ENCODE assay signal across 13 cellular contexts in genomic region chr1:204733869-204734596, GRCh38. TPM values are rescaled to one million over a fixed set of nuclear protein-coding genes. Genes with fewer than 3 reads are reported as not detected.
DNase-seq lines count a peak whose midpoint lies in the region; ATAC-seq and TF ChIP-seq lines count a peak whose summit lies in the region.
"Had no signal": no experiment of that assay in that cellular context is flagged by ENCODE, and none has a peak within 500 bp of the region (broad histone marks: within the 10 kb centered on the region; RNA-seq: fewer than 3 reads in every experiment).

No MANE protein-coding gene starts in this region.

- no peak for TF ChIP-seq EP300 in neural cell (conservative IDR thresholded peaks at IDR 0.05; ENCODE audit: poor library complexity, severe bottlenecking)

- no peak for TF ChIP-seq RAD21 in neural cell (conservative IDR thresholded peaks at IDR 0.05)

- H3K27me3 ChIP-seq in colonic mucosa (no peaks in the 10 kb centered on the region), neural cell (ENCODE audit: insufficient read depth, low read depth, low read length) (no peaks in the 10 kb centered on the region)
- H3K27me3 ChIP-seq: BLaER1 treated with 17β-estradiol and CSF1 and Interleukin-3, amounts not matched to agents 10 nM and 100 nM had no signal

- H4K20me1 ChIP-seq in neural cell (ENCODE audit: insufficient read depth): no peaks in the 10 kb centered on the region
- H4K20me1 ChIP-seq: BLaER1 treated with 17β-estradiol and CSF1 and Interleukin-3, amounts not matched to agents 10 nM and 100 nM had no signal

- ATAC-seq in Right ventricle myocardium superior (ENCODE audit: poor library complexity) (peak; percentile 83), HG03439 (IDR thresholded peaks at IDR 0.05; ENCODE audit: unreplicated experiment) (no peak)
- ATAC-seq: CD8-positive, alpha-beta T cell had no signal

- H3F3A ChIP-seq in neural cell (ENCODE audit: insufficient read depth, low read length, poor library complexity, severe bottlenecking): no peaks in the 10 kb centered on the region

- no peak overlapping the region for H3K4me2 ChIP-seq in neural cell (ENCODE audit: low read length)
- H3K4me2 ChIP-seq: BLaER1 treated with 17β-estradiol and CSF1 and Interleukin-3, amounts not matched to agents 10 nM and 100 nM; SK-N-SH had no signal

- H3K4me3 ChIP-seq in colonic mucosa (no peak overlapping the region), neural cell (ENCODE audit: low read length) (no peak overlapping the region)
- H3K4me3 ChIP-seq: BLaER1 treated with 17β-estradiol and CSF1 and Interleukin-3, amounts not matched to agents 10 nM and 100 nM had no signal

- no peaks in the 10 kb centered on the region for H3K4me1 ChIP-seq in colonic mucosa
- H3K4me1 ChIP-seq: BLaER1 treated with 17β-estradiol and CSF1 and Interleukin-3, amounts not matched to agents 10 nM and 100 nM had no signal

- H3K27ac ChIP-seq in colonic mucosa (no peak overlapping the region), neural cell (ENCODE audit: low read length) (peak overlapping the region; percentile 11)
- H3K27ac ChIP-seq: BLaER1 treated with 17β-estradiol and CSF1 and Interleukin-3, amounts not matched to agents 10 nM and 100 nM had no signal

- intact Hi-C loops in Right ventricle myocardium superior (cut with DNase I): no loop called here
- intact Hi-C loops in cardiac septum (cut with DNase I): no loop called here
- intact Hi-C loops in colonic mucosa (cut with DNase I): no loop called here

- no peaks in the 10 kb centered on the region for H3K79me2 ChIP-seq in neural cell (replicated peaks; ENCODE audit: insufficient read depth, low read length)

- H3K9ac ChIP-seq in colonic mucosa (ENCODE audit: low read depth in 2 of 2, low read length in 2 of 2) (no peak overlapping the region), neural cell (ENCODE audit: low read length) (peak overlapping the region; percentile 13)
- H3K9ac ChIP-seq: BLaER1 treated with 17β-estradiol and CSF1 and Interleukin-3, amounts not matched to agents 10 nM and 100 nM; SK-N-SH had no signal

- DNase-seq in Right ventricle myocardium superior (no peak), cardiac septum (ENCODE audit: low spot score) (no peak), colonic mucosa (peak; percentile 10), SKM-1 (lab: John Stamatoyannopoulos, UW; ENCODE audit: unreplicated experiment) (no peak), NCI-H2081 (lab: John Stamatoyannopoulos, UW) (no peak)
- DNase-seq: Calu3; CD8-positive, alpha-beta T cell; NCI-H446 treated with DMSO at 0.1 percent for 48 hours; OCI-M1; SK-N-SH had no signal

- H3K9me3 ChIP-seq in colonic mucosa (no peaks in the 10 kb centered on the region), neural cell (ENCODE audit: low read length) (no peaks in the 10 kb centered on the region)

- no peaks in the 10 kb centered on the region for H3K36me3 ChIP-seq in colonic mucosa
- H3K36me3 ChIP-seq in neural cell (ENCODE audit: insufficient read depth, low read length): no peaks in the 10 kb centered on the region
- H3K36me3 ChIP-seq: BLaER1 treated with 17β-estradiol and CSF1 and Interleukin-3, amounts not matched to agents 10 nM and 100 nM had no signal

- no peaks in the 10 kb centered on the region for H3K9me2 ChIP-seq in neural cell (ENCODE audit: insufficient read depth, low read length)
- H3K9me2 ChIP-seq: SK-N-SH had no signal

- no peak overlapping the region for H2AFZ ChIP-seq in neural cell (ENCODE audit: low read depth, low read length)

- TF ChIP-seq CTCF in colonic mucosa (IDR thresholded peaks at IDR 0.05) (no peak), neural cell (IDR thresholded peaks at IDR 0.05; ENCODE audit: poor library complexity, severe bottlenecking) (no peak)

TF ChIP-seq in neural cell, 6 proteins besides CTCF, POLR2A, EP300 and RAD21:
- TF ChIP-seq TAF1 (IDR thresholded peaks at IDR 0.05; ENCODE audit: low read depth) (no peak), EZH2 (IDR thresholded peaks at IDR 0.05; ENCODE audit: borderline replicate concordance, insufficient read depth, low read length, poor library complexity, severe bottlenecking) (no peak), MXI1 (conservative IDR thresholded peaks at IDR 0.05; ENCODE audit: poor library complexity, severe bottlenecking) (no peak), REST (IDR thresholded peaks at IDR 0.05; ENCODE audit: borderline replicate concordance) (no peak), POLR2AphosphoS5 (IDR thresholded peaks at IDR 0.05) (no peak), SMC3 (conservative IDR thresholded peaks at IDR 0.05; ENCODE audit: poor library complexity) (no peak)

RNA-seq across cellular contexts. Expression of gene LRRN2, which starts 48.5 kb away (rescaled TPM):
- total RNA-seq in Right ventricle myocardium superior (1.7 TPM), cardiac septum (1.6 TPM), colonic mucosa (10 to 100 TPM; 13.1 to 13.9 TPM)
- polyA plus RNA-seq in neural cell: 3.3 and 5.2 TPM in 2 replicates
- polyA minus RNA-seq in neural cell: 8.3 and 9.0 TPM in 2 replicates
- total RNA-seq: Calu3; CD8-positive, alpha-beta T cell had no signal
- polyA plus RNA-seq: SK-N-SH had no signal
